ENCODE assay signal across 11 cellular contexts in genomic region chr4:76570141-76570989, GRCh38.
DNase-seq lines count a peak whose midpoint lies in the region; ATAC-seq, FAIRE-seq and TF ChIP-seq lines count a peak whose summit lies in the region.
"Had no signal": no experiment of that assay in that cellular context is flagged by ENCODE, and none has a peak within 500 bp of the region (broad histone marks: within the 10 kb centered on the region; RNA-seq: fewer than 3 reads in every experiment).

No MANE protein-coding gene starts in this region.

- TF ChIP-seq POLR2A in sigmoid colon (IDR thresholded peaks at IDR 0.05): no peak

- POLR2A ChIA-PET in Panc1 (lab: Charles Lee): no interaction called here

- in situ Hi-C loops in Panc1 (cut with HindIII; ENCODE audit: low pct_unique_long_range_greater_than_20kb, low sequenced_read_pairs): no loop called here

- H3K27me3 ChIP-seq in Panc1 (ENCODE audit: control insufficient read depth, insufficient read depth, low read length): no peaks in the 10 kb centered on the region
- no peaks in the 10 kb centered on the region for H3K27me3 ChIP-seq in sigmoid colon
- H3K27me3 ChIP-seq: transverse colon had no signal

- H3K4me3 ChIP-seq in GM12865 (ENCODE audit: low read depth, low read length): no peak overlapping the region
- no peak overlapping the region for H3K4me3 ChIP-seq in Panc1 (ENCODE audit: low read depth in 2 of 2, low read length in 2 of 2)
- H3K4me3 ChIP-seq in fibroblast of mammary gland (ENCODE audit: control insufficient read depth, low read depth, low read length): no peak overlapping the region
- H3K4me3 ChIP-seq in sigmoid colon: peak overlapping the region in 3 of 4 donors; percentile 7 to 11 (median 8)
- H3K4me3 ChIP-seq: transverse colon had no signal

- CTCF ChIA-PET in Panc1 (lab: Charles Lee): no interaction called here

- no peak for TF ChIP-seq CTCF in GM12865 (IDR thresholded peaks at IDR 0.05; ENCODE audit: insufficient read depth, low read depth, low read length, missing control alignments)
- no peak for TF ChIP-seq CTCF in Panc1 (IDR thresholded peaks at IDR 0.05)
- TF ChIP-seq CTCF in fibroblast of mammary gland (conservative IDR thresholded peaks at IDR 0.05; ENCODE audit: control insufficient read depth, insufficient read depth, low read depth, low read length): no peak
- no peak for TF ChIP-seq CTCF in sigmoid colon (IDR thresholded peaks at IDR 0.05)

- H3K9me3 ChIP-seq in Panc1 (ENCODE audit: control insufficient read depth, insufficient read depth, low read depth, low read length): no peaks in the 10 kb centered on the region
- H3K9me3 ChIP-seq in sigmoid colon: no peaks in the 10 kb centered on the region
- H3K9me3 ChIP-seq: transverse colon had no signal

- FAIRE-seq in GM19239 (lab: Jason Lieb, UNC): no peak

- peak; percentile 16 for DNase-seq in GM12865 (ENCODE audit: low read depth)
- DNase-seq in Panc1 (ENCODE audit: low read depth, low spot score): peak; percentile 78
- peak; percentile 63 for DNase-seq in fibroblast of mammary gland (ENCODE audit: low read depth)
- no peak for DNase-seq in sigmoid colon
- no peak for DNase-seq in HT-29 (ENCODE audit: low spot score)
- DNase-seq in GM19239 (ENCODE audit: insufficient read length, low spot score): no peak
- DNase-seq in NCI-H1417 treated with DMSO at 0.1 percent for 48 hours (lab: John Stamatoyannopoulos, UW): no peak
- DNase-seq: activated CD4-positive, alpha-beta T cell treated with anti-CD3 and anti-CD28 coated beads, Interleukin-2, amount 50 U/mL, for 4 hours; immature natural killer cell; transverse colon had no signal

- ATAC-seq in Panc1 (peak; percentile 74), GM21360 (IDR thresholded peaks at IDR 0.05; ENCODE audit: unreplicated experiment) (no peak)

- H3K36me3 ChIP-seq in Panc1 (ENCODE audit: control insufficient read depth, insufficient read depth, low read length) (no peaks in the 10 kb centered on the region), sigmoid colon (no peaks in the 10 kb centered on the region)
- H3K36me3 ChIP-seq: transverse colon had no signal

- H3K4me1 ChIP-seq in Panc1 (ENCODE audit: control insufficient read depth, insufficient read depth, low read length): peaks cover 10% of the 10 kb centered on the region
- peaks cover 0 to 10% (median 5%) of the 10 kb centered on the region in 4 donors for H3K4me1 ChIP-seq in sigmoid colon

- H3K27ac ChIP-seq in Panc1 (ENCODE audit: low read length) (no peak overlapping the region), sigmoid colon (peak overlapping the region in 2 of 4 donors; percentile 12 to 65)

- no TSS peak for BruUV-seq in Panc1 (replicated peaks; lab: Mats Ljungman, UMichigan)

- WGBS in sigmoid colon, 2 donors: 65 to 75% methylated on average over 10 of the region's 10 CpGs

- intact Hi-C loops in Panc1 (cut with micrococcal nuclease; ENCODE audit: unreplicated experiment): no loop called here
- intact Hi-C loops in sigmoid colon (cut with DNase I): no loop called here

- no peak for TF ChIP-seq EP300 in sigmoid colon (IDR thresholded peaks at IDR 0.05)

Comparison
In these comparisons a context has a peak if more than half of its experiments do, and no peak if none do; other contexts are left out.
1. DNase-seq: peak in GM12865 (single experiment), Panc1 (single experiment) and fibroblast of mammary gland (single experiment); none in sigmoid colon (single experiment), HT-29 (single experiment), GM19239 (single experiment) and NCI-H1417 treated with DMSO at 0.1 percent for 48 hours (single experiment).
2. H3K4me3 ChIP-seq: peak in sigmoid colon (3 of 4); none in GM12865 (single experiment), Panc1 (0 of 2) and fibroblast of mammary gland (single experiment).